Comparison of ENCODE assay signal across 1 cellular context in the genomic region with DNA sequence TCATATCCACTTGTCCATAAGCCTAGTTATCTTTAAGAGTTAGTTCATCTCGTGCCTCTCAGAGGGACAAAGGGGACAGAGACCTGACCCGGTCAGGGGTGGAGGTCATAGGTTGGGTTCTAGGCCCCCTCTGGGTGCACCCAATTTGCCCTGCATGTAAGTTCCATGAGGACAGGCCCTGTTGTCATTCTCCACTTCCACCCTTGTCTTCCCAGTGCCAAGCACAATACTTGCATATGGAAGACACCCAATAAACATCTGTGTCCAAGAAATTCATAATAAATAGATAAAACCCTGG.
TF ChIP-seq lines count a peak whose summit lies in the region.

No MANE protein-coding gene starts in this region.

TF ChIP-seq in K562, 482 proteins besides CTCF, POLR2A, EP300 and RAD21:
- TF ChIP-seq TGIF2 (CRISPR knock-in tag; IDR thresholded peaks at IDR 0.05) (no peak), HNRNPL (IDR thresholded peaks at IDR 0.05; ENCODE audit: low read depth, low read length) (no peak), SRSF7 (optimal IDR thresholded peaks at IDR 0.05; ENCODE audit: low read depth, low read length) (no peak), MCM2 (IDR thresholded peaks at IDR 0.05; ENCODE audit: low read depth) (no peak)
- TF ChIP-seq, protein P1, sequence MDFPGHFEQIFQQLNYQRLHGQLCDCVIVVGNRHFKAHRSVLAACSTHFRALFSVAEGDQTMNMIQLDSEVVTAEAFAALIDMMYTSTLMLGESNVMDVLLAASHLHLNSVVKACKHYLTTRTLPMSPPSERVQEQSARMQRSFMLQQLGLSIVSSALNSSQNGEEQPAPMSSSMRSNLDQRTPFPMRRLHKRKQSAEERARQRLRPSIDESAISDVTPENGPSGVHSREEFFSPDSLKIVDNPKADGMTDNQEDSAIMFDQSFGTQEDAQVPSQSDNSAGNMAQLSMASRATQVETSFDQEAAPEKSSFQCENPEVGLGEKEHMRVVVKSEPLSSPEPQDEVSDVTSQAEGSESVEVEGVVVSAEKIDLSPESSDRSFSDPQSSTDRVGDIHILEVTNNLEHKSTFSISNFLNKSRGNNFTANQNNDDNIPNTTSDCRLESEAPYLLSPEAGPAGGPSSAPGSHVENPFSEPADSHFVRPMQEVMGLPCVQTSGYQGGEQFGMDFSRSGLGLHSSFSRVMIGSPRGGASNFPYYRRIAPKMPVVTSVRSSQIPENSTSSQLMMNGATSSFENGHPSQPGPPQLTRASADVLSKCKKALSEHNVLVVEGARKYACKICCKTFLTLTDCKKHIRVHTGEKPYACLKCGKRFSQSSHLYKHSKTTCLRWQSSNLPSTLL (IDR thresholded peaks at IDR 0.05): no peak
